ENCODE assay signal across 8 cellular contexts in the genomic region with DNA sequence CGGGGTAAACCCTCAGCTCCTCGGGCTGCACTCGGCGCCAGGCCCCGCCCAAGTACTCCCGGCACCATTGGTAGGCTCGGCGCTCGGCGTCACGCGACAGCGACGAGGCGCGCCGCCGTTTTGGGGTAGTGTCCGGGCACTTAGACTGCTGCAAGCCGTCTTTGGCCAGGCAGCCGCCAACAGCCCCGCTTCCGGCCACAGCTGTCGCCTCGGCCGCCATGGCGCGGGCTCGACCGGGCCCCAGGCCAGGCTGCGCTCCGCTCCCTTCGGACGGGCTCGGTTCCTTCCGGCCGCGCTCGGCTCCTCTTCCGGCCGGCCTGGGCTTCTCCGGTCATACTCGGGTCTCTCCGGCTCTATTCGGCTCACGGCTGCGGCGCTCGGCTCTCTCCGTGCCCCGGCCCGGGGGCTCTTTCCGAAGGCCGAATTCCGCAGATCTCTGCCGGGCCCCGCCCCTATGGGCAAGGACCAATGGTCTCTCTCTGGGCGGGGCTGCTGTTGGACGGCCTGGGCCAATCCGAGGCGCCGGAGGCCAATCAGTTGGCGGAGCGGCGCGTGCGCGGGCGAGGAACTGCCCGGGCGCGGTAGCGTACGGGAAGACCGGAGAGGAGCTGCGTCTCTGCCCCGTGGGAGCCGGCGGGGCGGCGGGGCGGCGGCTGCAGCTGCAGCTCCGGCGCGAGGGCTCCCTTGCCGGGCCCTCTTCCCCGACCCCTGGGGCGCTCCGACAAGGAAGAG. TPM values are rescaled to one million over a fixed set of nuclear protein-coding genes. Genes with fewer than 3 reads are reported as not detected.
A peak's percentile ranks its signal among the peaks of the same experiment; 100 is the strongest.
DNase-seq lines count a peak whose midpoint lies in the region; ATAC-seq, FAIRE-seq and TF ChIP-seq lines count a peak whose summit lies in the region.

A gene with protein sequence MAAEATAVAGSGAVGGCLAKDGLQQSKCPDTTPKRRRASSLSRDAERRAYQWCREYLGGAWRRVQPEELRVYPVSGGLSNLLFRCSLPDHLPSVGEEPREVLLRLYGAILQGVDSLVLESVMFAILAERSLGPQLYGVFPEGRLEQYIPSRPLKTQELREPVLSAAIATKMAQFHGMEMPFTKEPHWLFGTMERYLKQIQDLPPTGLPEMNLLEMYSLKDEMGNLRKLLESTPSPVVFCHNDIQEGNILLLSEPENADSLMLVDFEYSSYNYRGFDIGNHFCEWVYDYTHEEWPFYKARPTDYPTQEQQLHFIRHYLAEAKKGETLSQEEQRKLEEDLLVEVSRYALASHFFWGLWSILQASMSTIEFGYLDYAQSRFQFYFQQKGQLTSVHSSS (minus strand): TSS at position 288 of the 732 bp plus-strand sequence. CDS start 68 bp downstream, at position 220.

- WGBS in H1 (ENCODE audit: extremely low coverage in 1 of 2, insufficient coverage in 1 of 2, insufficient read length in 1 of 2, insufficient replicate concordance in 2 of 2, low coverage in 1 of 2, low lambda C conversion rate in 2 of 2, missing lambda C conversion rate in 1 of 2), 2 experiments = 1% methylated on average over 57 of the region's 90 CpGs; no CpG with 5 or more reads in 1 of the 2 experiments

- no peak within 1 kb of the TSS for H2AK5ac ChIP-seq in H1 (ENCODE audit: low read depth, low read length)

- peak within 1 kb of the TSS; percentile 98 for H4K8ac ChIP-seq in H1 (ENCODE audit: extremely low read depth, insufficient read depth, low read length)

- DNase-seq in COR-L47 (lab: John Stamatoyannopoulos, UW) (peak; percentile 99), HUDEP-2 (lab: John Stamatoyannopoulos, UW; ENCODE audit: unreplicated experiment in 76 of 76) (peak; percentile 36 to 99 (median 96)), NT2/D1 (ENCODE audit: low read depth, low spot score) (peak; percentile 87), H1 (ENCODE audit: low read depth in 1 of 2, low spot score in 2 of 2) (peak; percentile 88 to 98), memory B cell (ENCODE audit: low spot score in 2 of 2) (peak; percentile 96 to 97)
- peak; percentile 99 for DNase-seq in activated CD8-positive, alpha-beta memory T cell treated with anti-CD3 and anti-CD28 coated beads, Interleukin-2, amount 10 ng/mL, durations not matched to agents 7 days and 5 days
- DNase-seq in stimulated activated CD8-positive, alpha-beta memory T cell treated with anti-CD3 and anti-CD28 coated beads, Interleukin-12 subunit alpha, Interleukin-12 subunit beta, amount 100 ng/mL, for 24 hours (ENCODE audit: extremely low read depth) = peak; percentile 97

- TF ChIP-seq CTCF in H1 (IDR thresholded peaks at IDR 0.05; ENCODE audit: control extremely low read depth in 1 of 3, insufficient read depth in 1 of 3, low read depth in 1 of 3, low read length in 3 of 3) = no peak

- H2BK120ac ChIP-seq in H1 (replicated peaks; ENCODE audit: low read depth, low read length) = no peak within 1 kb of the TSS

- peaks cover 7% of the 10 kb centered on the region; the same call in 1 of the 2 replicates for H3K79me1 ChIP-seq in H1 (ENCODE audit: low read depth, low read length)

- TF ChIP-seq RAD21 in H1 (IDR thresholded peaks at IDR 0.05 in 1 of 2, conservative IDR thresholded peaks at IDR 0.05 in 1 of 2; ENCODE audit: low read depth in 2 of 2, low read length in 2 of 2) = no peak

- H4K5ac ChIP-seq in H1 (ENCODE audit: insufficient read length, low read depth, low read length) = peak within 1 kb of the TSS; percentile 84

- H3K23ac ChIP-seq in H1 (ENCODE audit: insufficient read length) = no peak within 1 kb of the TSS

- FAIRE-seq in H1 (lab: Jason Lieb, UNC) = no peak

- H3K9me3 ChIP-seq in NT2/D1 (ENCODE audit: insufficient read depth, low read length) (no peaks in the 10 kb centered on the region), H1 (ENCODE audit: insufficient read depth in 2 of 2, low read depth in 1 of 2, low read length in 1 of 2) (no peaks in the 10 kb centered on the region)

- H3K4ac ChIP-seq in H1 (replicated peaks; ENCODE audit: insufficient read length, low read depth, low read length) = peak within 1 kb of the TSS; percentile 12

- peaks cover 13% of the 10 kb centered on the region for H3K36me3 Mint-ChIP-seq in activated CD8-positive, alpha-beta memory T cell treated with anti-CD3 and anti-CD28 coated beads, Interleukin-2, amount 10 ng/mL, durations not matched to agents 7 days and 5 days
- no peaks in the 10 kb centered on the region for H3K36me3 Mint-ChIP-seq in memory B cell

- H2BK15ac ChIP-seq in H1 (ENCODE audit: low read length) = peak within 1 kb of the TSS; percentile 81; the same call in 1 of the 2 replicates

- H3K14ac ChIP-seq in H1 (ENCODE audit: insufficient read length) = no peak within 1 kb of the TSS

- POLR2A ChIA-PET in H1 (lab: Charles Lee; ENCODE audit: partially characterized antibody) = interaction anchor here (0.6 to 2.6 kb wide), 8 partner anchors 9 to 68 kb away, joined by 3 to 15 read pairs (median 4); a partner anchor contains a TSS

- H2BK20ac ChIP-seq in H1 (ENCODE audit: low read length) = no peak within 1 kb of the TSS

- H3K9me3 Mint-ChIP-seq in activated CD8-positive, alpha-beta memory T cell treated with anti-CD3 and anti-CD28 coated beads, Interleukin-2, amount 10 ng/mL, durations not matched to agents 7 days and 5 days (ENCODE audit: low read depth) = no peaks in the 10 kb centered on the region
- no peaks in the 10 kb centered on the region for H3K9me3 Mint-ChIP-seq in memory B cell

- peaks cover 24% of the 10 kb centered on the region for H3K4me1 Mint-ChIP-seq in activated CD8-positive, alpha-beta memory T cell treated with anti-CD3 and anti-CD28 coated beads, Interleukin-2, amount 10 ng/mL, durations not matched to agents 7 days and 5 days
- peaks cover 8% of the 10 kb centered on the region for H3K4me1 Mint-ChIP-seq in memory B cell

- H3K27me3 ChIP-seq in NT2/D1 (ENCODE audit: insufficient read depth, insufficient read length) = no peaks in the 10 kb centered on the region
- no peaks in the 10 kb centered on the region for H3K27me3 ChIP-seq in H1 (replicated peaks in 1 of 4; ENCODE audit: control insufficient read depth in 3 of 4, extremely low read depth in 1 of 4, insufficient read depth in 3 of 4, low read length in 3 of 4)

- peaks cover 4% of the 10 kb centered on the region for H3K4me1 ChIP-seq in NT2/D1 (ENCODE audit: insufficient read depth, insufficient read length)
- H3K4me1 ChIP-seq in H1 (replicated peaks in 1 of 4; ENCODE audit: control insufficient read depth in 3 of 4, insufficient read depth in 4 of 4, low read length in 3 of 4) = peaks cover 4 to 15% (median 7%) of the 10 kb centered on the region in 4 experiments

- H3K4me2 ChIP-seq in H1 (ENCODE audit: insufficient read depth in 1 of 2, low read depth in 2 of 2, low read length in 2 of 2) = peak within 1 kb of the TSS; percentile 95 to 96

- H3K27ac Mint-ChIP-seq in activated CD8-positive, alpha-beta memory T cell treated with anti-CD3 and anti-CD28 coated beads, Interleukin-2, amount 10 ng/mL, durations not matched to agents 7 days and 5 days = peak within 1 kb of the TSS; percentile 88
- peak within 1 kb of the TSS; percentile 96 for H3K27ac Mint-ChIP-seq in memory B cell

- ATAC-seq in GM21381 (IDR thresholded peaks at IDR 0.05; ENCODE audit: unreplicated experiment) (peak; percentile 86), memory B cell (ENCODE audit: low read depth) (peak; percentile 89)
- peak; percentile 94 for ATAC-seq in activated CD8-positive, alpha-beta memory T cell treated with anti-CD3 and anti-CD28 coated beads, Interleukin-2, amount 10 ng/mL, durations not matched to agents 7 days and 5 days

- no peak for TF ChIP-seq EP300 in H1 (IDR thresholded peaks at IDR 0.05; ENCODE audit: borderline replicate concordance in 1 of 2, low read depth in 2 of 2, low read length in 2 of 2)

- H3K79me2 ChIP-seq in H1 (ENCODE audit: control insufficient read depth in 1 of 2, insufficient read depth in 2 of 2, low read length in 2 of 2) = peaks cover 0 to 7% of the 10 kb centered on the region in 2 experiments; a peak in 1 of 4 replicates

- peak in 1 of 2 experiments; percentile 62; a peak in 1 of 3 replicates for TF ChIP-seq POLR2A in H1 (IDR thresholded peaks at IDR 0.05; ENCODE audit: control extremely low read depth in 1 of 2, low read depth in 2 of 2, low read length in 2 of 2)

- peak within 1 kb of the TSS; percentile 54; the same call in 1 of the 2 replicates for H2AFZ ChIP-seq in H1 (ENCODE audit: low read length)

- CTCF ChIA-PET in activated CD8-positive, alpha-beta memory T cell treated with anti-CD3 and anti-CD28 coated beads, Interleukin-2, amount 10 ng/mL, durations not matched to agents 7 days and 5 days (lab: Charles Lee) = interaction anchor here (1.1 to 3.2 kb wide), 5 partner anchors 16 to 57 kb away, joined by 3 to 27 read pairs (median 7); a partner anchor contains a TSS
- CTCF ChIA-PET in H1 (lab: Charles Lee; ENCODE audit: partially characterized antibody) = interaction anchor here (1.6 kb wide), 1 partner anchor 45 kb away, joined by 5 read pairs; no protein-coding TSS in a partner anchor

- H3K4me3 ChIP-seq in NT2/D1 (ENCODE audit: insufficient read length, low read depth) = peak within 1 kb of the TSS; percentile 84
- peak within 1 kb of the TSS; percentile 72 to 91 (median 80) for H3K4me3 ChIP-seq in H1 (ENCODE audit: extremely low read depth in 1 of 4, insufficient read depth in 2 of 4, low read depth in 3 of 4, low read length in 4 of 4)

- H3K23me2 ChIP-seq in H1 (ENCODE audit: low read depth, low read length) = peaks cover 10% of the 10 kb centered on the region; the same call in 1 of the 2 replicates

- H3K56ac ChIP-seq in H1 (replicated peaks; ENCODE audit: insufficient read length, low read depth, low read length) = peak within 1 kb of the TSS; percentile 87

- peak within 1 kb of the TSS; percentile 94; the same call in 1 of the 2 replicates for H2BK5ac ChIP-seq in H1 (ENCODE audit: low read depth, low read length)

- H3K9ac ChIP-seq in NT2/D1 (ENCODE audit: insufficient read length, low read depth) (peak within 1 kb of the TSS; percentile 95), H1 (replicated peaks in 1 of 4; ENCODE audit: extremely low read depth in 1 of 4, low read depth in 3 of 4, low read length in 3 of 4) (peak within 1 kb of the TSS; percentile 74 to 85 (median 77))

- peak within 1 kb of the TSS; percentile 92 for H4K91ac ChIP-seq in H1 (replicated peaks; ENCODE audit: insufficient read length, low read length)

- peak within 1 kb of the TSS; percentile 90 for H3K18ac ChIP-seq in H1 (ENCODE audit: extremely low read depth, low read length)

- H3K36me3 ChIP-seq in NT2/D1 (ENCODE audit: insufficient read depth, insufficient read length, low read length) = peaks cover 28% of the 10 kb centered on the region
- H3K36me3 ChIP-seq in H1 (ENCODE audit: control insufficient read depth in 2 of 4, insufficient read depth in 4 of 4, low read length in 3 of 4) = peaks cover 0 to 9% (median 4%) of the 10 kb centered on the region in 4 experiments; a peak in 5 of 8 replicates

- peaks cover 0 to 3% of the 10 kb centered on the region in 2 experiments for H4K20me1 ChIP-seq in H1 (replicated peaks in 1 of 2; ENCODE audit: control insufficient read depth in 1 of 2, insufficient read depth in 2 of 2, low read length in 2 of 2)

- no peaks in the 10 kb centered on the region for H3K27me3 Mint-ChIP-seq in activated CD8-positive, alpha-beta memory T cell treated with anti-CD3 and anti-CD28 coated beads, Interleukin-2, amount 10 ng/mL, durations not matched to agents 7 days and 5 days
- no peaks in the 10 kb centered on the region for H3K27me3 Mint-ChIP-seq in memory B cell

- no peak within 1 kb of the TSS for H2BK12ac ChIP-seq in H1 (ENCODE audit: low read depth, low read length)

- peak within 1 kb of the TSS; percentile 89 for H3K4me3 Mint-ChIP-seq in activated CD8-positive, alpha-beta memory T cell treated with anti-CD3 and anti-CD28 coated beads, Interleukin-2, amount 10 ng/mL, durations not matched to agents 7 days and 5 days
- peak within 1 kb of the TSS; percentile 92 for H3K4me3 Mint-ChIP-seq in memory B cell

- peak within 1 kb of the TSS; percentile 86 for H3K27ac ChIP-seq in H1 (ENCODE audit: low read depth, low read length)

RNA-seq across cellular contexts. Expression of the gene that starts here (rescaled TPM):
- 100 to 1,000 TPM in 1 of 2 experiments, 10 to 100 TPM in 1; 97.2 to 118 TPM for total RNA-seq in activated CD8-positive, alpha-beta memory T cell treated with anti-CD3 and anti-CD28 coated beads, Interleukin-2, amount 10 ng/mL, durations not matched to agents 7 days and 5 days
- 42.2 and 51.8 TPM in 2 replicates for total RNA-seq in H1 (2021; fragmentation: NEBNext Ultra II Directional; extraction: Animal tissue kit (Norgen Biotek cat#: 25700))
- polyA plus RNA-seq in H1 (2011; rRNA removed) = 27.9 and 28.4 TPM in 2 replicates
- 45.6 TPM for polyA plus RNA-seq in H1 (2011; cell fraction: cytosol; rRNA removed)
- polyA plus RNA-seq in H1 (2011; cell fraction: nucleus; rRNA removed) = 170 TPM
- 46.9 to 53.6 TPM (median 51.5 TPM) in 4 replicates for polyA plus RNA-seq in H1 (2012, experiment 1 of 2)
- polyA plus RNA-seq in H1 (2012, experiment 2 of 2) = 38.3 TPM
- polyA plus RNA-seq in H1 (2013, experiment 1 of 2) = 42.5 TPM
- 37.9 TPM for polyA plus RNA-seq in H1 (2013, experiment 2 of 2)
- polyA minus RNA-seq in H1 (2011; rRNA and poly(A)+ RNA removed) = 18.4 and 19.3 TPM in 2 replicates
- 15.9 TPM for polyA minus RNA-seq in H1 (2011; cell fraction: cytosol; rRNA and poly(A)+ RNA removed)
- polyA minus RNA-seq in H1 (2011; cell fraction: nucleus; rRNA and poly(A)+ RNA removed) = 35.6 TPM

Comparison
In these comparisons a context has a peak if more than half of its experiments do, and no peak if none do; other contexts are left out.
1. Peak in every context shown above with its lines: DNase-seq, ATAC-seq, H3K4me3 ChIP-seq and H3K27ac ChIP-seq.